In the genomic region with DNA sequence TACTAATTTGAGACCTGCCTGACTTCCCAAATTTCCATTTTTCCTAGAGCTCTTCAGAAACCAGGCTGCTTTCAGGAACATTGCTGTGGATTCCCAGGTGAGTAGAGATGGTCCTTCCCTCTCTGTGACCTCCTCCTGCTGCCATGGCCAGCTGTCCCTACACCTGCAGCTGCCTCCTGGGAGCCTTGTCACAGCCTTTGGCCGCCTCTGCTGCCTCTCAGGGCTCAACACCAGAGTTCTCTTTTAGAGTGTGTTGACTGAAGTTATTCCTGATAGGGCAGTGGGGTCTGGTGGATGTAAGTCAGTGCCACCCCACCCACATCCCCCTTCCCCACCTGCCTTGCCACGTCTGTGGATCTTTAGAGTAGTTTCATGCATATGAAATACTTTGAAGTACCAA, we compare ENCODE assay signal across 24 cellular contexts. TPM values are rescaled to one million over a fixed set of nuclear protein-coding genes. Genes with fewer than 3 reads are reported as not detected.
A peak's percentile ranks its signal among the peaks of the same experiment; 100 is the strongest.
DNase-seq lines count a peak whose midpoint lies in the region; ATAC-seq and TF ChIP-seq lines count a peak whose summit lies in the region.
"Had no signal": no experiment of that assay in that cellular context is flagged by ENCODE, and none has a peak within 500 bp of the region (broad histone marks: within the 10 kb centered on the region; RNA-seq: fewer than 3 reads in every experiment).

No MANE protein-coding gene starts in this region.

- 37% methylated on average over 2 of the region's 2 CpGs for WGBS in smooth muscle cell (ENCODE audit: low lambda C conversion rate)

- no peaks in the 10 kb centered on the region for H3K36me3 ChIP-seq in right atrium auricular region
- H3K36me3 ChIP-seq in smooth muscle cell (ENCODE audit: low read depth): no peaks in the 10 kb centered on the region

- H3K4me1 Mint-ChIP-seq in mesothelial cell of epicardium: peaks cover 27% of the 10 kb centered on the region
- H3K4me1 Mint-ChIP-seq in activated naive CD4-positive, alpha-beta T cell treated with anti-CD3 and anti-CD28 coated beads, Interleukin-2, amount 10 ng/mL, durations not matched to agents 7 days and 5 days: no peaks in the 10 kb centered on the region
- H3K4me1 Mint-ChIP-seq: B cell, IgD-negative memory B cell had no signal

- intact Hi-C loops in Right ventricle myocardium inferior (cut with DNase I): no loop called here
- intact Hi-C loops in left cardiac atrium (cut with DNase I): no loop called here

- H3K4me1 ChIP-seq in right atrium auricular region: peaks cover 0 to 32% of the 10 kb centered on the region in 2 donors
- peaks cover 9% of the 10 kb centered on the region for H3K4me1 ChIP-seq in smooth muscle cell (ENCODE audit: low read depth)

- peaks cover 82% of the 10 kb centered on the region for H4K20me1 ChIP-seq in smooth muscle cell (ENCODE audit: low read depth)

- H3K27ac ChIP-seq in right atrium auricular region (peak overlapping the region in 1 of 2 donors; percentile 63), smooth muscle cell (ENCODE audit: low read depth) (peak overlapping the region; percentile 47)
- H3K27ac ChIP-seq: HL-60 had no signal

- CTCF ChIA-PET in activated naive CD4-positive, alpha-beta T cell treated with anti-CD3 and anti-CD28 coated beads, Interleukin-2, amount 10 ng/mL, durations not matched to agents 7 days and 5 days (lab: Charles Lee): no interaction called here

- H3K27me3 ChIP-seq in right atrium auricular region: no peaks in the 10 kb centered on the region
- H3K27me3 ChIP-seq in smooth muscle cell (ENCODE audit: low read depth): no peaks in the 10 kb centered on the region

- no peaks in the 10 kb centered on the region for H3K9me3 Mint-ChIP-seq in mesothelial cell of epicardium
- H3K9me3 Mint-ChIP-seq in activated naive CD4-positive, alpha-beta T cell treated with anti-CD3 and anti-CD28 coated beads, Interleukin-2, amount 10 ng/mL, durations not matched to agents 7 days and 5 days: no peaks in the 10 kb centered on the region
- H3K9me3 Mint-ChIP-seq: IgD-negative memory B cell had no signal

- H3K4me3 Mint-ChIP-seq in mesothelial cell of epicardium: no peak overlapping the region
- H3K4me3 Mint-ChIP-seq in activated naive CD4-positive, alpha-beta T cell treated with anti-CD3 and anti-CD28 coated beads, Interleukin-2, amount 10 ng/mL, durations not matched to agents 7 days and 5 days: no peak overlapping the region
- H3K4me3 Mint-ChIP-seq: B cell; CD4-positive, CD25-positive, alpha-beta regulatory T cell; H9 had no signal

- no peak for DNase-seq in Right ventricle myocardium inferior (ENCODE audit: missing footprints)
- DNase-seq in right atrium auricular region (ENCODE audit: low spot score): no peak
- DNase-seq in left cardiac atrium: no peak
- no peak for DNase-seq in mesothelial cell of epicardium (ENCODE audit: low spot score in 2 of 2, unreplicated experiment in 2 of 2)
- DNase-seq in smooth muscle cell (lab: John Stamatoyannopoulos, UW; ENCODE audit: unreplicated experiment): no peak
- DNase-seq in activated naive CD4-positive, alpha-beta T cell treated with anti-CD3 and anti-CD28 coated beads, Interleukin-2, amount 10 ng/mL, durations not matched to agents 7 days and 5 days: no peak
- DNase-seq: 8988T; CD4-positive, CD25-positive, alpha-beta regulatory T cell; COR-L47; DMS153; GF-D8; H9; Karpas-422; NCI-H1436; NCI-H2029; NCI-H2171; NCI-H526; SHP77 treated with DMSO at 0.1 percent for 48 hours; SK-N-SH had no signal

- peaks cover 20% of the 10 kb centered on the region for H3F3A ChIP-seq in smooth muscle cell (ENCODE audit: low read depth)

- no peaks in the 10 kb centered on the region for H3K27me3 Mint-ChIP-seq in mesothelial cell of epicardium (ENCODE audit: low read depth)
- H3K27me3 Mint-ChIP-seq in activated naive CD4-positive, alpha-beta T cell treated with anti-CD3 and anti-CD28 coated beads, Interleukin-2, amount 10 ng/mL, durations not matched to agents 7 days and 5 days: no peaks in the 10 kb centered on the region
- H3K27me3 Mint-ChIP-seq: CD4-positive, CD25-positive, alpha-beta regulatory T cell had no signal

- ATAC-seq in Right ventricle myocardium inferior (peak; percentile 50), left cardiac atrium (peak; percentile 29 to 34), HG03460 (IDR thresholded peaks at IDR 0.05; ENCODE audit: unreplicated experiment) (no peak), GM19463 (IDR thresholded peaks at IDR 0.05; ENCODE audit: unreplicated experiment) (no peak)

- H3K4me2 ChIP-seq in smooth muscle cell: peak overlapping the region; percentile 22
- H3K4me2 ChIP-seq: SK-N-SH had no signal

- H3K79me2 ChIP-seq in smooth muscle cell (ENCODE audit: low read depth): peaks cover 98% of the 10 kb centered on the region

- H3K4me3 ChIP-seq in right atrium auricular region (no peak overlapping the region), smooth muscle cell (no peak overlapping the region)

- H2AFZ ChIP-seq in smooth muscle cell (ENCODE audit: low read depth): no peak overlapping the region

- H3K27ac Mint-ChIP-seq in mesothelial cell of epicardium: peak overlapping the region; percentile 82
- no peak overlapping the region for H3K27ac Mint-ChIP-seq in activated naive CD4-positive, alpha-beta T cell treated with anti-CD3 and anti-CD28 coated beads, Interleukin-2, amount 10 ng/mL, durations not matched to agents 7 days and 5 days
- H3K27ac Mint-ChIP-seq: B cell; CD4-positive, CD25-positive, alpha-beta regulatory T cell had no signal

- H3K9me3 ChIP-seq in right atrium auricular region: no peaks in the 10 kb centered on the region
- H3K9me3 ChIP-seq in smooth muscle cell (replicated peaks; ENCODE audit: low read depth): no peaks in the 10 kb centered on the region
- H3K9me3 ChIP-seq: SK-N-SH had no signal

- H3K9ac ChIP-seq in smooth muscle cell (ENCODE audit: low read depth): no peak overlapping the region
- H3K9ac ChIP-seq: SK-N-SH had no signal

- TF ChIP-seq CTCF in right atrium auricular region (IDR thresholded peaks at IDR 0.05) (no peak), mesothelial cell of epicardium (IDR thresholded peaks at IDR 0.05; ENCODE audit: unreplicated experiment) (no peak), smooth muscle cell (IDR thresholded peaks at IDR 0.05; ENCODE audit: borderline replicate concordance, insufficient read depth, poor library complexity, severe bottlenecking) (no peak)

- H3K36me3 Mint-ChIP-seq in mesothelial cell of epicardium: peaks cover 4% of the 10 kb centered on the region
- peaks cover 1% of the 10 kb centered on the region for H3K36me3 Mint-ChIP-seq in activated naive CD4-positive, alpha-beta T cell treated with anti-CD3 and anti-CD28 coated beads, Interleukin-2, amount 10 ng/mL, durations not matched to agents 7 days and 5 days
- H3K36me3 Mint-ChIP-seq: IgD-negative memory B cell had no signal

RNA-seq across cellular contexts. Expression of a gene that starts 22.9 kb away (rescaled TPM):
- total RNA-seq in Right ventricle myocardium inferior (89.5 TPM), right atrium auricular region (100 to 1,000 TPM; 103 to 126 TPM), left cardiac atrium (100 to 1,000 TPM in 1 of 2 donors, 10 to 100 TPM in 1; 95.7 to 117 TPM), mesothelial cell of epicardium (78.6 to 84.8 TPM (median 83.7 TPM) in 3 replicates), smooth muscle cell (314 and 356 TPM in 2 replicates)
- 394 and 432 TPM in 2 replicates for polyA plus RNA-seq in smooth muscle cell

Comparison
In these comparisons a context has a peak if more than half of its experiments do, and no peak if none do; other contexts are left out.
1. ATAC-seq: peak in Right ventricle myocardium inferior (single experiment) and left cardiac atrium (2 of 2); none in HG03460 (single experiment) and GM19463 (single experiment).